Comparison of ENCODE assay signal across 10 cellular contexts in the genomic region with DNA sequence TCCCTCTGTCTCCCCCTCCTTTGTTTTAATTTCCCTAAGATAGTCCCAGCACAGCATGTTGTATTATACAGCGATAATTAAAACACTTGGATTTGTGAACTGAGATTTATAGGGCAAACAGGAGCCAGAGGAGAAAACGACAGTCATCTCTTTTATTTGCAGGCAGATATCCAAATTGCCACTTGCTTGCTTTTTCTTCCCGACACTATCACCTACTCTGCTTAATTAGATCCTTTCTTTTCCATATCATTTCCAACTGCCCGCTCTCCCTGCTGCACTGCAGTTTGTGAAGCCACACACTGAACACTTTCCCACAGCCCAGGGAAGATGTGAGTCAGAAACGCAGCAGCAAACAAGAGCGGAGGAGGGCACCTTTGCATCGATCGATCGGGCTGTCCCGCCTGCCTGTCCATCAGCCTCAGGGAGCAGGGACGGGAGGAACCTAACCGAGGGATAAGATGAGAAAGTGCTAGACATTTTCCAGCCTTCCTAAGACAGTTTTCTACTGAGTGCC. TPM values are rescaled to one million over a fixed set of nuclear protein-coding genes. Genes with fewer than 3 reads are reported as not detected.
DNase-seq lines count a peak whose midpoint lies in the region; ATAC-seq, FAIRE-seq and TF ChIP-seq lines count a peak whose summit lies in the region.
"Had no signal": no experiment of that assay in that cellular context is flagged by ENCODE, and none has a peak within 500 bp of the region (broad histone marks: within the 10 kb centered on the region; RNA-seq: fewer than 3 reads in every experiment).

No MANE protein-coding gene starts in this region.

- no peaks in the 10 kb centered on the region for H3K79me2 ChIP-seq in keratinocyte (ENCODE audit: control insufficient read depth, insufficient read depth, low read length)

- peaks cover 40% of the 10 kb centered on the region for H3K4me1 ChIP-seq in keratinocyte (ENCODE audit: control insufficient read depth, extremely low read depth, insufficient read depth, low read length)

- no peaks in the 10 kb centered on the region for H3K36me3 ChIP-seq in keratinocyte (ENCODE audit: control insufficient read depth in 2 of 2, extremely low read depth in 1 of 2, insufficient read depth in 2 of 2, low read length in 2 of 2)
- H3K36me3 ChIP-seq: esophagus muscularis mucosa had no signal

- DNase-seq in AG08395 (ENCODE audit: low spot score) (peak; percentile 39), HFFc6 (peak; percentile 68), WTC11 (ENCODE audit: low spot score) (peak; percentile 42), keratinocyte (ENCODE audit: low read depth, low spot score) (no peak), GF-D8 (lab: John Stamatoyannopoulos, UW) (no peak)

- H3K4me3 Mint-ChIP-seq in HFFc6 (peak overlapping the region; percentile 56), WTC11 (peak overlapping the region; percentile 24)

- CTCF ChIA-PET in WTC11 (lab: Charles Lee): no interaction called here

- POLR2A ChIA-PET in WTC11 (lab: Charles Lee): no interaction called here

- no peak overlapping the region for H3K4me3 ChIP-seq in keratinocyte (ENCODE audit: control insufficient read depth in 2 of 3, extremely low read depth in 1 of 3, insufficient read depth in 2 of 3, low read depth in 1 of 3, low read length in 3 of 3)
- H3K4me3 ChIP-seq: esophagus muscularis mucosa had no signal

- H3K9ac ChIP-seq in keratinocyte (ENCODE audit: control insufficient read depth, extremely low read depth, insufficient read depth, low read length): no peak overlapping the region

- no peak overlapping the region for H3K27ac ChIP-seq in keratinocyte (ENCODE audit: control insufficient read depth, insufficient read depth, low read length)
- H3K27ac ChIP-seq: esophagus muscularis mucosa had no signal

- TF ChIP-seq CTCF in HFFc6 (IDR thresholded peaks at IDR 0.05): no peak
- TF ChIP-seq CTCF in WTC11 (IDR thresholded peaks at IDR 0.05): no peak
- TF ChIP-seq CTCF in keratinocyte (optimal IDR thresholded peaks at IDR 0.05 in 1 of 3, IDR thresholded peaks at IDR 0.05 in 1 of 3, conservative IDR thresholded peaks at IDR 0.05 in 1 of 3; ENCODE audit: extremely low read depth in 1 of 3, insufficient read depth in 2 of 3, low read length in 3 of 3): no peak

- no peaks in the 10 kb centered on the region; the same call in 1 of the 2 replicates for H3K27me3 Mint-ChIP-seq in HFFc6 (ENCODE audit: insufficient read depth)
- H3K27me3 Mint-ChIP-seq in WTC11 (ENCODE audit: low read depth): no peaks in the 10 kb centered on the region

- peak overlapping the region; percentile 67 for H3K27ac Mint-ChIP-seq in HFFc6
- peak overlapping the region; percentile 96 for H3K27ac Mint-ChIP-seq in WTC11

- dilution Hi-C loops in keratinocyte (cut with MboI; ENCODE audit: extremely low pct_ligation_motif_present, low sequenced_read_pairs): no loop called here

- H3K9me3 ChIP-seq in keratinocyte (ENCODE audit: control insufficient read depth, low read depth, low read length): no peaks in the 10 kb centered on the region
- H3K9me3 ChIP-seq: esophagus muscularis mucosa had no signal

- H3K4me1 Mint-ChIP-seq in HFFc6 (ENCODE audit: low read depth): peaks cover 67% of the 10 kb centered on the region
- H3K4me1 Mint-ChIP-seq in WTC11: peaks cover 79% of the 10 kb centered on the region

- H3K36me3 Mint-ChIP-seq in HFFc6 (ENCODE audit: low read depth): peaks cover 10% of the 10 kb centered on the region
- H3K36me3 Mint-ChIP-seq in WTC11: no peaks in the 10 kb centered on the region; the same call in 1 of the 2 replicates

- H3K9me1 ChIP-seq in keratinocyte (ENCODE audit: control insufficient read depth, extremely low read depth, insufficient read depth, low read length): no peaks in the 10 kb centered on the region

- ATAC-seq in WTC11 (no peak), GM19395 (IDR thresholded peaks at IDR 0.05; ENCODE audit: unreplicated experiment) (no peak), HG02840 (IDR thresholded peaks at IDR 0.05; ENCODE audit: low FRiP score, unreplicated experiment) (no peak)
- no peak for ATAC-seq in activated CD4-positive, CD25-positive, alpha-beta regulatory T cell treated with anti-CD3 and anti-CD28 coated beads, Interleukin-2, amount 50 U/mL, for 24 hours

- peak overlapping the region; percentile 14 for H2AFZ ChIP-seq in keratinocyte (ENCODE audit: control insufficient read depth, low read length)

- H3K27me3 ChIP-seq in keratinocyte (ENCODE audit: control insufficient read depth, extremely low read depth, insufficient read depth, low read length): no peaks in the 10 kb centered on the region
- H3K27me3 ChIP-seq: esophagus muscularis mucosa had no signal

- no peak overlapping the region for H3K4me2 ChIP-seq in keratinocyte (ENCODE audit: control insufficient read depth, extremely low read depth, insufficient read depth, low read depth, low read length)

- H3K9me3 Mint-ChIP-seq in HFFc6 (no peaks in the 10 kb centered on the region), WTC11 (no peaks in the 10 kb centered on the region)

- FAIRE-seq in keratinocyte (lab: Jason Lieb, UNC): no peak
- FAIRE-seq: G401.6 had no signal

- no peaks in the 10 kb centered on the region for H4K20me1 ChIP-seq in keratinocyte (ENCODE audit: control insufficient read depth, extremely low read depth, insufficient read depth, low read length)

TF ChIP-seq in WTC11, 78 proteins besides CTCF, POLR2A, EP300 and RAD21:
- TF ChIP-seq GABPB1 (CRISPR knock-in tag; IDR thresholded peaks at IDR 0.05): peak; percentile 38; the same call in 1 of the 2 replicates
- TF ChIP-seq ZNF671 (CRISPR knock-in tag; IDR thresholded peaks at IDR 0.05): no peak
- no peak for TF ChIP-seq NFATC4 (CRISPR knock-in tag; IDR thresholded peaks at IDR 0.05)

RNA-seq across cellular contexts. Expression of a gene that starts 35.8 kb away (rescaled TPM):
- 10 to 100 TPM; 26.1 to 28.9 (median 27.8) TPM for total RNA-seq in HFFc6 (2021; fragmentation: NEBNext Ultra II Directional; extraction: Animal tissue kit (Norgen Biotek cat#: 25700))
- 99.6 to 140 TPM (median 103 TPM) in 3 replicates for total RNA-seq in WTC11 (2021)
- polyA plus RNA-seq in keratinocyte: 8.4 to 12.3 TPM (median 10.2 TPM) in 3 replicates
- polyA plus RNA-seq in keratinocyte (2011; ENCODE audit: low read depth): 2.0 TPM
- polyA plus RNA-seq in keratinocyte (2011; cell fraction: cytosol; rRNA removed): 7.5 and 8.4 TPM in 2 replicates
- polyA plus RNA-seq in keratinocyte (2011; cell fraction: nucleus; rRNA removed): 37.1 and 45.6 TPM in 2 replicates
- 5.2 and 14.7 TPM in 2 replicates for polyA plus RNA-seq in keratinocyte (2012; ENCODE audit: low replicate concordance)
- 12.3 to 54.5 TPM (median 21.9 TPM) in 3 replicates for polyA minus RNA-seq in keratinocyte
- 11.9 TPM for polyA minus RNA-seq in keratinocyte (2011; cell fraction: cytosol; rRNA and poly(A)+ RNA removed)
- polyA minus RNA-seq in keratinocyte (2011; cell fraction: nucleus; rRNA and poly(A)+ RNA removed): 23.4 and 30.3 TPM in 2 replicates

Comparison
In these comparisons a context has a peak if more than half of its experiments do, and no peak if none do; other contexts are left out.
1. DNase-seq: peak in AG08395 (single experiment), HFFc6 (single experiment) and WTC11 (single experiment); none in keratinocyte (single experiment) and GF-D8 (single experiment).